8 cellular contexts compared by ENCODE assay signal in the genomic region with DNA sequence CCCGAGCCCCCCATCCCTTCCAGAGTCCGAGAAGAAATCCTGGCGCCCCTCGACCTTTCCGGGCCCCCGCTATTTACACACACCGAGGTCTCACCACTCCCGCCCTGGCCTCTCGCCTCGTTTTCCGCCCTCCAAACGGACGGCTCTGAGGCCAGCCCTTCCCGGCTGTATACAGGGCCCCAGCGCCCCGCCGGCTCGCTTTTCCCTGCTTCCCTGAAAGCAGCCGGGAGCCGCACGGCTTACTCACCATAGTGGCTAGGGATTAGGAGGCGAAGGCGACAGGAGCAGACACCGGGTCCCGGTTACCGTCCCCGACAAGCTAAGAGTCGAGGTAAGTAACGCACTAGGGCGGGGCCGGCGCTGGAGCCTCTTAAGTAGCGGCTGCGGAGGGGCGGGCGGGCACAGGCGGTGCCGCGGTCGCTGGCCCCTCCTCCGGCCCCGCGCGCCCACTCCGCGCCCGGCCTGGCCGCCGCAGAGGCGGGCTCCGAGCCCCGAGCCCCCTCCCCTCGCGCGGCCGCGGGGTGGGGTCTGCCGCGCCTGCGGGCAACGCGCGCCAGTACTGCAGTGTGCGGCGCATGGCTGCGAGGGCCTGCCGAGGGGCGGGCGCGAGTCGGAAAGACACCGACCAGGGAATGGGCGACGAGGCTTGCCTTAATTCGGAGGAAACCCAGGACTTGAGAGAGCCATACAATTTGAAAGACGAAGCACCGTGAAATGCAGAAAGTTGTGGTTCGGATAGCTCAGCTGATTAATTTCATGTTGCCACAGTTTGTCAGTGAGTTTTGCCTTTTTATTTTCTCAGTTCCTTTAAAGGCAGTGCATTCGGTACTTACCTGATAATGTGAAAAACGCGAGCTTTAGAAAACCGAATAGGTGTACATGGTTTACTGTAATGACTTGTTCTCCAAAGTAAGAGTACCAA. TPM values are rescaled to one million over a fixed set of nuclear protein-coding genes. Genes with fewer than 3 reads are reported as not detected.
DNase-seq lines count a peak whose midpoint lies in the region; ATAC-seq and TF ChIP-seq lines count a peak whose summit lies in the region.

A gene (minus strand): TSS at position 345 of the 922 bp plus-strand sequence. CDS start 95 bp downstream, at position 250.

- H3K79me1 ChIP-seq in H9 (ENCODE audit: insufficient read depth, low read depth, low read length, poor library complexity, severe bottlenecking), result peaks cover 3% of the 10 kb centered on the region

- peak; percentile 90 for DNase-seq in ELR (ENCODE audit: low read depth)
- peak; percentile 93 for DNase-seq in H9
- peak; percentile 91 for DNase-seq in MM.1S
- DNase-seq in SIG-M5 treated with dmso at 0.1 percent for 504 hours (lab: John Stamatoyannopoulos, UW; ENCODE audit: unreplicated experiment), result peak; percentile 85
- peak; percentile 85 for DNase-seq in activated gamma-delta T cell (lab: John Stamatoyannopoulos, UW)
- peak; percentile 82 for DNase-seq in fibroblast of the conjunctiva (ENCODE audit: low read depth)
- peak; percentile 90 for DNase-seq in nephron progenitor cell
- peak; percentile 92 to 93 for DNase-seq in stimulated activated naive CD8-positive, alpha-beta T cell treated with anti-CD3 and anti-CD28 coated beads, Interleukin-15, amount 100 ng/mL, for 72 hours

- no peak within 1 kb of the TSS for H2BK5ac ChIP-seq in H9 (ENCODE audit: insufficient read length, low read length)

- H4K91ac ChIP-seq in H9 (ENCODE audit: insufficient read length, low read depth, low read length), result no peak within 1 kb of the TSS

- WGBS in H9 (ENCODE audit: extremely low coverage, insufficient read length, low lambda C conversion rate), result no CpG with 5 or more reads among the region's 82 CpGs

- peaks cover 8% of the 10 kb centered on the region for H3K23me2 ChIP-seq in H9 (ENCODE audit: insufficient read length, low read depth, low read length, poor library complexity, severe bottlenecking)

- H3K4me2 ChIP-seq in H9 (ENCODE audit: insufficient read depth, insufficient read length, low read length) (peak within 1 kb of the TSS; percentile 72), MM.1S (ENCODE audit: low read depth, low read length) (peak within 1 kb of the TSS; percentile 96)

- H3K14ac ChIP-seq in H9 (ENCODE audit: insufficient read depth, low read length), result peak within 1 kb of the TSS; percentile 96

- peak within 1 kb of the TSS; percentile 50; the same call in 1 of the 2 replicates for H3K4ac ChIP-seq in H9 (ENCODE audit: low read depth, low read length)

- peaks cover 13% of the 10 kb centered on the region for H3K36me3 ChIP-seq in MM.1S (replicated peaks; ENCODE audit: insufficient read depth, low read length)

- H3K4me1 ChIP-seq in H9 (ENCODE audit: insufficient read depth, low read length) (peaks cover 2% of the 10 kb centered on the region; the same call in 1 of the 2 replicates), MM.1S (ENCODE audit: low read length) (peaks cover 12% of the 10 kb centered on the region)

- H3K4me1 Mint-ChIP-seq in H9, result peaks cover 15 to 24% of the 10 kb centered on the region in 2 experiments
- peaks cover 43% of the 10 kb centered on the region for H3K4me1 Mint-ChIP-seq in nephron progenitor cell
- peaks cover 70% of the 10 kb centered on the region for H3K4me1 Mint-ChIP-seq in stimulated activated naive CD8-positive, alpha-beta T cell treated with anti-CD3 and anti-CD28 coated beads, Interleukin-15, amount 100 ng/mL, for 72 hours

- H3K9ac ChIP-seq in H9 (ENCODE audit: extremely low read depth, insufficient read length, low read length) (peak within 1 kb of the TSS; percentile 79), MM.1S (ENCODE audit: low read length) (peak within 1 kb of the TSS; percentile 100)

- H3K4me3 Mint-ChIP-seq in H9 (peak within 1 kb of the TSS; percentile 94), nephron progenitor cell (peak within 1 kb of the TSS; percentile 94)
- H3K4me3 Mint-ChIP-seq in stimulated activated naive CD8-positive, alpha-beta T cell treated with anti-CD3 and anti-CD28 coated beads, Interleukin-15, amount 100 ng/mL, for 72 hours, result peak within 1 kb of the TSS; percentile 96 to 97

- H3K27ac Mint-ChIP-seq in H9 (peak within 1 kb of the TSS; percentile 98 to 99 (median 99)), nephron progenitor cell (peak within 1 kb of the TSS; percentile 99)
- H3K27ac Mint-ChIP-seq in stimulated activated naive CD8-positive, alpha-beta T cell treated with anti-CD3 and anti-CD28 coated beads, Interleukin-15, amount 100 ng/mL, for 72 hours, result peak within 1 kb of the TSS; percentile 98 to 100

- H3K18ac ChIP-seq in H9 (ENCODE audit: insufficient read length, low read depth, low read length), result peak within 1 kb of the TSS; percentile 83

- no peak within 1 kb of the TSS for H2AFZ ChIP-seq in H9 (ENCODE audit: low read length)
- H2AFZ ChIP-seq in MM.1S (ENCODE audit: low read length), result peak within 1 kb of the TSS; percentile 62

- H3K56ac ChIP-seq in H9 (ENCODE audit: insufficient read length, low read depth, low read length), result no peak within 1 kb of the TSS

- no peaks in the 10 kb centered on the region for H4K20me1 ChIP-seq in H9 (ENCODE audit: control insufficient read depth, insufficient read depth, insufficient read length)
- peaks cover 21% of the 10 kb centered on the region for H4K20me1 ChIP-seq in MM.1S (ENCODE audit: insufficient read depth, low read length)

- H4K8ac ChIP-seq in H9 (replicated peaks; ENCODE audit: insufficient read length, low read depth, low read length), result no peak within 1 kb of the TSS

- no peak within 1 kb of the TSS for H2BK12ac ChIP-seq in H9 (ENCODE audit: insufficient read length, low read depth, low read length)

- H2AK5ac ChIP-seq in H9 (ENCODE audit: insufficient read length, low read length), result no peak within 1 kb of the TSS

- H3K79me2 ChIP-seq in H9 (ENCODE audit: insufficient read depth, low read length), result no peaks in the 10 kb centered on the region; the same call in 1 of the 2 replicates
- peaks cover 45% of the 10 kb centered on the region for H3K79me2 ChIP-seq in MM.1S (ENCODE audit: low read length)

- H3K27me3 ChIP-seq in H9 (ENCODE audit: insufficient read depth, low read length), result no peaks in the 10 kb centered on the region
- no peaks in the 10 kb centered on the region for H3K27me3 ChIP-seq in MM.1S (replicated peaks; ENCODE audit: insufficient read depth, low read length)

- no peaks in the 10 kb centered on the region for H3K9me2 ChIP-seq in MM.1S (replicated peaks; ENCODE audit: insufficient read depth, low read length)

- H2BK20ac ChIP-seq in H9 (ENCODE audit: low read depth, low read length, poor library complexity, severe bottlenecking), result no peak within 1 kb of the TSS

- H3K27ac ChIP-seq in H9 (ENCODE audit: insufficient read length, low read depth, low read length) (peak within 1 kb of the TSS; percentile 77), MM.1S (ENCODE audit: low read length) (peak within 1 kb of the TSS; percentile 100)

- H3F3A ChIP-seq in MM.1S (ENCODE audit: insufficient read depth, low read length), result peaks cover 55% of the 10 kb centered on the region

- H3K9me3 ChIP-seq in H9 (ENCODE audit: control insufficient read depth, low read depth, low read length) (no peaks in the 10 kb centered on the region), MM.1S (replicated peaks; ENCODE audit: insufficient read depth, low read length) (no peaks in the 10 kb centered on the region)

- H3K23ac ChIP-seq in H9 (ENCODE audit: insufficient read length, low read depth, low read length), result no peak within 1 kb of the TSS

- 0 out of 5 replicates have a peak, but pooled peaks cover 0 to 3% of the 10 kb centered on the region in 2 experiments for H3K9me3 Mint-ChIP-seq in H9
- no peaks in the 10 kb centered on the region for H3K9me3 Mint-ChIP-seq in nephron progenitor cell
- no peaks in the 10 kb centered on the region for H3K9me3 Mint-ChIP-seq in stimulated activated naive CD8-positive, alpha-beta T cell treated with anti-CD3 and anti-CD28 coated beads, Interleukin-15, amount 100 ng/mL, for 72 hours

- H2BK120ac ChIP-seq in H9 (ENCODE audit: low read depth, low read length, poor library complexity, severe bottlenecking), result no peak within 1 kb of the TSS

- TF ChIP-seq CTCF in H9 (conservative IDR thresholded peaks at IDR 0.05) (no peak), MM.1S (IDR thresholded peaks at IDR 0.05; ENCODE audit: low read length) (no peak), nephron progenitor cell (IDR thresholded peaks at IDR 0.05) (no peak)

- ATAC-seq in stimulated activated naive CD8-positive, alpha-beta T cell treated with anti-CD3 and anti-CD28 coated beads, Interleukin-15, amount 100 ng/mL, for 72 hours, result peak; percentile 83

- no peak within 1 kb of the TSS for H3T11ph ChIP-seq in H9 (ENCODE audit: low read length)

- peaks cover 33 to 46% (median 45%) of the 10 kb centered on the region in 3 experiments for H3K36me3 Mint-ChIP-seq in H9 (ENCODE audit: insufficient read depth in 1 of 3, low read depth in 3 of 3)
- H3K36me3 Mint-ChIP-seq in nephron progenitor cell (ENCODE audit: low read depth), result peaks cover 36% of the 10 kb centered on the region

- H2BK15ac ChIP-seq in H9 (ENCODE audit: low read depth, low read length), result no peak within 1 kb of the TSS

- H3K4me3 ChIP-seq in MM.1S (ENCODE audit: low read length), result peak within 1 kb of the TSS; percentile 93

- H3K27me3 Mint-ChIP-seq in H9 (ENCODE audit: low read depth), result no peaks in the 10 kb centered on the region; the same call in 1 of the 2 replicates
- H3K27me3 Mint-ChIP-seq in nephron progenitor cell (ENCODE audit: low read depth, poor library complexity), result peaks cover 3% of the 10 kb centered on the region
- no peaks in the 10 kb centered on the region for H3K27me3 Mint-ChIP-seq in stimulated activated naive CD8-positive, alpha-beta T cell treated with anti-CD3 and anti-CD28 coated beads, Interleukin-15, amount 100 ng/mL, for 72 hours

- no peak within 1 kb of the TSS for H4K5ac ChIP-seq in H9 (ENCODE audit: insufficient read length, low read depth, low read length)

RNA-seq across cellular contexts. Expression of the gene that starts here (rescaled TPM):
- 2,063 and 2,102 TPM in 2 replicates for total RNA-seq in H9 (2021)

Comparison
In these comparisons a context has a peak if more than half of its experiments do, and no peak if none do; other contexts are left out.
1. Peak in every context shown above with its lines: DNase-seq, ATAC-seq, H3K4me3 ChIP-seq and H3K27ac ChIP-seq.